In the genomic region with DNA sequence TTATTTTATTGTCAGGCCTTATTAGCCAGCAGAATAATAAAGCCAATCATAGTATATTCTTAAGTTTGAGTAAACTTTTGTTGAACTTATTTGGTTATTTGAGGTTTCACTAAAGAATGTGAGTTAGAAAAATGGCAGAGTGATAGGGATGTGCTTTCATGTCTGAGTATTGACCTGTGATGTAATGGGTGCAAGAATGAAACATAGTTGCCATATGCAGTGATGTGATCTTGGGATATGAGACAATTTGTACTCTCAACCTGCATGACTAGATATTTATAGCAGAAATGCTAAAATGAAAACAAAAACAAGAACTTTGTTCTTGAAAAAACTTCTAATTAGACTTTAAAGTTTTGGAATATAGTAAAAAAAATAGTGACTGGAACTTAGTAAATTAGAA, we compare ENCODE assay signal across 17 cellular contexts.
DNase-seq lines count a peak whose midpoint lies in the region; ATAC-seq and TF ChIP-seq lines count a peak whose summit lies in the region.
"Had no signal": no experiment of that assay in that cellular context is flagged by ENCODE, and none has a peak within 500 bp of the region (broad histone marks: within the 10 kb centered on the region; RNA-seq: fewer than 3 reads in every experiment).

No MANE protein-coding gene starts in this region.

- H3K79me2 ChIP-seq in fibroblast of lung (ENCODE audit: control insufficient read depth, insufficient read depth, low read length) (no peaks in the 10 kb centered on the region), PC-3 (ENCODE audit: low read length) (no peaks in the 10 kb centered on the region)

- H3K9me3 ChIP-seq in fibroblast of lung (ENCODE audit: control insufficient read depth, insufficient read depth, low read depth, low read length) (no peaks in the 10 kb centered on the region), mesenchymal stem cell (ENCODE audit: control insufficient read depth, low read length) (peaks cover 15% of the 10 kb centered on the region), PC-3 (ENCODE audit: low read length) (no peaks in the 10 kb centered on the region)

- H3K9me2 ChIP-seq in PC-3 (replicated peaks; ENCODE audit: low read length), result no peaks in the 10 kb centered on the region

- no peak overlapping the region for H3K4me3 ChIP-seq in fibroblast of lung (replicated peaks in 1 of 4; ENCODE audit: control extremely low read depth in 1 of 4, insufficient read depth in 1 of 4, low read depth in 3 of 4, low read length in 4 of 4)
- peak overlapping the region in 1 of 2 experiments; percentile 17 for H3K4me3 ChIP-seq in mesenchymal stem cell (ENCODE audit: insufficient read depth in 1 of 2, low read depth in 1 of 2, low read length in 2 of 2)
- H3K4me3 ChIP-seq in PC-3 (ENCODE audit: low read length), result no peak overlapping the region
- H3K4me3 ChIP-seq: GM12878 had no signal

- no TSS peak for BruUV-seq in PC-3 (replicated peaks; lab: Mats Ljungman, UMichigan)

- H4K20me1 ChIP-seq in fibroblast of lung (ENCODE audit: control insufficient read depth, extremely low read depth, insufficient read depth, low read length), result no peaks in the 10 kb centered on the region
- no peaks in the 10 kb centered on the region for H4K20me1 ChIP-seq in PC-3 (ENCODE audit: low read length)

- H3K27me3 ChIP-seq in fibroblast of lung (ENCODE audit: control insufficient read depth, insufficient read depth, low read length), result no peaks in the 10 kb centered on the region
- no peaks in the 10 kb centered on the region for H3K27me3 ChIP-seq in mesenchymal stem cell (ENCODE audit: control insufficient read depth in 1 of 2, insufficient read depth in 1 of 2, low read length in 2 of 2)
- H3K27me3 ChIP-seq in PC-3 (ENCODE audit: low read length), result no peaks in the 10 kb centered on the region

- no peak overlapping the region for H2BK5ac ChIP-seq in mesenchymal stem cell (ENCODE audit: low read depth, low read length, poor library complexity, severe bottlenecking)

- H2BK12ac ChIP-seq in mesenchymal stem cell (ENCODE audit: low read length in 2 of 2), result no peak overlapping the region

- H3K14ac ChIP-seq in mesenchymal stem cell (ENCODE audit: low read length in 2 of 2), result no peak overlapping the region

- CTCF ChIA-PET in PC-3 (lab: Charles Lee), result interaction anchor here (0.7 kb wide), 1 partner anchor 1829 kb away, joined by 3 read pairs; no protein-coding TSS in a partner anchor

- DNase-seq in EL (peak; percentile 39), fibroblast of lung (ENCODE audit: low read depth in 2 of 2) (peak; percentile 39 to 85), mesenchymal stem cell (no peak), GOT3 (lab: John Stamatoyannopoulos, UW) (no peak), NCI-H146 treated with DMSO at 0.1 percent for 48 hours (lab: John Stamatoyannopoulos, UW; ENCODE audit: unreplicated experiment) (no peak), PC-3 (no peak)
- DNase-seq: Caco-2, DMS53, MM.1S, NCI-H1105, NCI-H187 treated with DMSO at 0.1 percent for 48 hours, NCI-H510A, SHP77 had no signal

- ATAC-seq in GM21360 (IDR thresholded peaks at IDR 0.05; ENCODE audit: unreplicated experiment) (no peak), PC-3 (no peak)
- ATAC-seq: GM12878, HepG2 had no signal

- H2AFZ ChIP-seq in fibroblast of lung (ENCODE audit: low read length), result no peak overlapping the region
- no peak overlapping the region for H2AFZ ChIP-seq in mesenchymal stem cell (ENCODE audit: low read depth, low read length)
- no peak overlapping the region for H2AFZ ChIP-seq in PC-3 (ENCODE audit: low read length)

- H2BK120ac ChIP-seq in mesenchymal stem cell (ENCODE audit: low read depth, low read length), result no peak overlapping the region

- peaks cover 5% of the 10 kb centered on the region for H3F3A ChIP-seq in PC-3 (ENCODE audit: low read length, unreplicated experiment)

- H3K4me2 ChIP-seq in fibroblast of lung (ENCODE audit: extremely low read depth, insufficient read depth, low read length), result peak overlapping the region; percentile 9
- H3K4me2 ChIP-seq in mesenchymal stem cell (ENCODE audit: low read length, poor library complexity, severe bottlenecking), result no peak overlapping the region
- no peak overlapping the region for H3K4me2 ChIP-seq in PC-3 (ENCODE audit: low read length)

- no peak overlapping the region for H2BK15ac ChIP-seq in mesenchymal stem cell (ENCODE audit: low read depth, poor library complexity, severe bottlenecking)

- H3K9ac ChIP-seq in fibroblast of lung (ENCODE audit: insufficient read depth, low read length) (no peak overlapping the region), mesenchymal stem cell (ENCODE audit: low read length) (peak overlapping the region; percentile 74), PC-3 (ENCODE audit: low read length) (no peak overlapping the region)

- H3K23ac ChIP-seq in mesenchymal stem cell (ENCODE audit: low read length in 2 of 2), result no peak overlapping the region

- no peak overlapping the region for H3K18ac ChIP-seq in mesenchymal stem cell (ENCODE audit: low read depth in 1 of 2, low read length in 2 of 2)

- H3K4me1 ChIP-seq in fibroblast of lung (ENCODE audit: control insufficient read depth, extremely low read depth, insufficient read depth, low read length) (peaks cover 21% of the 10 kb centered on the region), mesenchymal stem cell (ENCODE audit: control insufficient read depth, insufficient read depth, low read depth, low read length) (peaks cover 2% of the 10 kb centered on the region), PC-3 (ENCODE audit: insufficient read depth, low read length) (peaks cover 49% of the 10 kb centered on the region)

- no peak overlapping the region for H4K8ac ChIP-seq in mesenchymal stem cell (ENCODE audit: low read length)

- intact Hi-C loops in PC-3 (cut with micrococcal nuclease), result loop anchor here (2.0 kb wide), 1 partner anchor 14 kb away; no protein-coding TSS in a partner anchor

- H3K4ac ChIP-seq in mesenchymal stem cell (ENCODE audit: low read depth in 1 of 2, low read length in 2 of 2), result no peak overlapping the region

- no peak for TF ChIP-seq CTCF in VCaP (conservative IDR thresholded peaks at IDR 0.05)
- TF ChIP-seq CTCF in fibroblast of lung (conservative IDR thresholded peaks at IDR 0.05 in 1 of 2, IDR thresholded peaks at IDR 0.05 in 1 of 2; ENCODE audit: low read depth in 1 of 2, low read length in 2 of 2), result no peak
- TF ChIP-seq CTCF in PC-3 (conservative IDR thresholded peaks at IDR 0.05; ENCODE audit: low read depth, low read length), result no peak

- no peak overlapping the region for H4K91ac ChIP-seq in mesenchymal stem cell (ENCODE audit: low read length)

- POLR2A ChIA-PET in PC-3 (lab: Charles Lee; ENCODE audit: unreplicated experiment), result interaction anchor here (0.7 kb wide), 2 partner anchors 57 to 121 kb away, joined by 3 to 7 read pairs; no protein-coding TSS in a partner anchor

- H3K79me1 ChIP-seq in mesenchymal stem cell (replicated peaks; ENCODE audit: low read length, poor library complexity, severe bottlenecking), result peaks cover 11% of the 10 kb centered on the region

- H3K36me3 ChIP-seq in fibroblast of lung (ENCODE audit: control insufficient read depth, insufficient read depth, low read length), result no peaks in the 10 kb centered on the region
- peaks cover 3% of the 10 kb centered on the region in 2 experiments for H3K36me3 ChIP-seq in mesenchymal stem cell (ENCODE audit: control insufficient read depth in 1 of 2, insufficient read depth in 2 of 2, low read depth in 1 of 2, low read length in 2 of 2)
- H3K36me3 ChIP-seq in PC-3 (ENCODE audit: low read depth, low read length), result no peaks in the 10 kb centered on the region

- H3K27ac ChIP-seq in VCaP (peak overlapping the region; percentile 28; the same call in 1 of the 2 replicates), fibroblast of lung (ENCODE audit: insufficient read depth, low read length) (no peak overlapping the region), mesenchymal stem cell (ENCODE audit: low read length, poor library complexity, severe bottlenecking) (no peak overlapping the region), PC-3 (ENCODE audit: low read length) (no peak overlapping the region)

- H2AK5ac ChIP-seq in mesenchymal stem cell (ENCODE audit: low read length, severe bottlenecking), result no peak overlapping the region

Comparison
In these comparisons a context has a peak if more than half of its experiments do, and no peak if none do; other contexts are left out.
1. DNase-seq: peak in EL (single experiment) and fibroblast of lung (2 of 2); none in mesenchymal stem cell (single experiment), GOT3 (single experiment), NCI-H146 treated with DMSO at 0.1 percent for 48 hours (single experiment) and PC-3 (single experiment).